Comparison of ENCODE assay signal across 33 cellular contexts in the genomic region with DNA sequence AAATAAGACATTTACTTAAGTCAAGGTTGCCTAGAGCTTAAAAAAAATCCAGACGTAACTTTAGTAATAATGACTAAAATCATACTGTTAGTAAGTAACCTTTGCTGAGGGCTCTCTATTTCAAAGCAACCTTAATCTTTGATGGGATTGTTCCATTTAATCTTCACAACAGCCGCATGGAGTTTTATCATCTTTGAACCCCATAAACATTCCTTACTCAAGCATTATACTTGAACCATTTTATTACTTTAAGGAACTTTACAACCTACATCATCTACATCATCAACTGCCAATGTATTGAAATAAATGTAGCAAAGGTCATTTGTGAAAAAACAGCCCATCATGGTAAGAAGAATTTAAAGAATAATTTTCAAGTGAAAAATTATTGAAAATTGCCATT. TPM values are rescaled to one million over a fixed set of nuclear protein-coding genes. Genes with fewer than 3 reads are reported as not detected.
"Had no signal": no experiment of that assay in that cellular context is flagged by ENCODE, and none has a peak within 500 bp of the region (broad histone marks: within the 10 kb centered on the region; RNA-seq: fewer than 3 reads in every experiment).

No MANE protein-coding gene starts in this region.

- H3K27me3 ChIP-seq: neutrophil, right lobe of liver, sigmoid colon, spleen, suprapubic skin, testis, tibial artery, upper lobe of right lung, uterus had no signal

- H3K9me3 Mint-ChIP-seq: nephron progenitor cell; neural crest cell; stimulated activated memory B cell treated with anti-CD40 and anti-IgM and Interleukin-4, amounts not matched to agents 10 μg/mL and 1 μg/mL and 100 μg/mL, for 72 hours; stimulated activated naive CD8-positive, alpha-beta T cell treated with anti-CD3 and anti-CD28 coated beads, Interleukin-15, amount 100 ng/mL, for 72 hours had no signal

- H3K4me1 ChIP-seq: parathyroid adenoma, psoas muscle, right lobe of liver, sigmoid colon, spleen, suprapubic skin, testis, tibial artery, upper lobe of right lung, uterus had no signal

- ATAC-seq: naive thymus-derived CD8-positive, alpha-beta T cell; natural killer cell treated with Interleukin-12 subunit alpha and Interleukin-12 subunit beta and Interleukin-15 and Interleukin-18, amount 100 ng/mL, for 72 hours; psoas muscle; right cardiac atrium; right lobe of liver; stimulated activated memory B cell treated with anti-CD40 and anti-IgM and Interleukin-4, amounts not matched to agents 10 μg/mL and 1 μg/mL and 100 μg/mL, for 72 hours; stimulated activated naive CD8-positive, alpha-beta T cell treated with anti-CD3 and anti-CD28 coated beads, Interleukin-15, amount 100 ng/mL, for 72 hours; stimulated activated naive CD8-positive, alpha-beta T cell treated with anti-CD3 and anti-CD28 coated beads, Interleukin-15, Interleukin-2, amounts not matched to agents 100 U/mL and 50 U/mL, for 24 hours; upper lobe of right lung had no signal

- H3K4me3 Mint-ChIP-seq: naive B cell; naive thymus-derived CD8-positive, alpha-beta T cell; natural killer cell treated with Interleukin-12 subunit alpha and Interleukin-12 subunit beta and Interleukin-15 and Interleukin-18, amount 100 ng/mL, for 72 hours; nephron progenitor cell; neural crest cell; stimulated activated memory B cell treated with anti-CD40 and anti-IgM and Interleukin-4, amounts not matched to agents 10 μg/mL and 1 μg/mL and 100 μg/mL, for 72 hours; stimulated activated naive CD8-positive, alpha-beta T cell treated with anti-CD3 and anti-CD28 coated beads, Interleukin-15, amount 100 ng/mL, for 72 hours had no signal

- H3K9me3 ChIP-seq: neutrophil, psoas muscle, right lobe of liver, sigmoid colon, suprapubic skin, testis, tibial artery, upper lobe of right lung, uterus had no signal

- H3K27ac Mint-ChIP-seq: naive B cell; naive thymus-derived CD8-positive, alpha-beta T cell; natural killer cell treated with Interleukin-12 subunit alpha and Interleukin-12 subunit beta and Interleukin-15 and Interleukin-18, amount 100 ng/mL, for 72 hours; nephron progenitor cell; progenitor cell of endocrine pancreas; stimulated activated memory B cell treated with anti-CD40 and anti-IgM and Interleukin-4, amounts not matched to agents 10 μg/mL and 1 μg/mL and 100 μg/mL, for 72 hours; stimulated activated naive CD8-positive, alpha-beta T cell treated with anti-CD3 and anti-CD28 coated beads, Interleukin-15, amount 100 ng/mL, for 72 hours had no signal

- H3K36me3 ChIP-seq: neutrophil, right lobe of liver, sigmoid colon, spleen, suprapubic skin, tibial artery, upper lobe of right lung, uterus had no signal

- H3K4me3 ChIP-seq: psoas muscle, right lobe of liver, sigmoid colon, smooth muscle cell, spleen, suprapubic skin, testis, tibial artery, upper lobe of right lung, uterus had no signal

- H3K27me3 Mint-ChIP-seq: naive B cell; naive thymus-derived CD8-positive, alpha-beta T cell; natural killer cell treated with Interleukin-12 subunit alpha and Interleukin-12 subunit beta and Interleukin-15 and Interleukin-18, amount 100 ng/mL, for 72 hours; progenitor cell of endocrine pancreas; stimulated activated memory B cell treated with anti-CD40 and anti-IgM and Interleukin-4, amounts not matched to agents 10 μg/mL and 1 μg/mL and 100 μg/mL, for 72 hours; stimulated activated naive CD8-positive, alpha-beta T cell treated with anti-CD3 and anti-CD28 coated beads, Interleukin-15, amount 100 ng/mL, for 72 hours had no signal

- H3K27ac ChIP-seq: neutrophil, parathyroid adenoma, psoas muscle, right lobe of liver, sigmoid colon, spleen, suprapubic skin, testis, tibial artery, upper lobe of right lung, uterus had no signal

- DNase-seq: naive B cell; naive thymus-derived CD8-positive, alpha-beta T cell; nephron progenitor cell; nucleus accumbens; posterior cingulate gyrus; psoas muscle; right cardiac atrium; right lobe of liver; sigmoid colon; spleen; stimulated activated CD4-positive, alpha-beta T cell treated with anti-CD3 and anti-CD28 coated beads, Interleukin-12 subunit alpha, Interleukin-12 subunit beta, amount 100 ng/mL, for 4 hours; stimulated activated CD4-positive, alpha-beta T cell treated with anti-CD3 and anti-CD28 coated beads, Interleukin-1b, Interleukin-23, amount 100 ng/mL, for 48 hours; stimulated activated CD4-positive, alpha-beta T cell treated with anti-CD3 and anti-CD28 coated beads, Interleukin-4, amount 100 ng/mL, for 1 hour; stimulated activated CD4-positive, alpha-beta T cell treated with anti-CD3 and anti-CD28 coated beads, Interleukin-4, amount 100 ng/mL, for 4 hours; stimulated activated CD8-positive, alpha-beta memory T cell treated with anti-CD3 and anti-CD28 coated beads, Interleukin-4, amount 100 ng/mL, for 48 hours; stimulated activated naive CD4-positive, alpha-beta T cell; stimulated activated naive CD8-positive, alpha-beta T cell treated with anti-CD3 and anti-CD28 coated beads, Interleukin-15, amount 100 ng/mL, for 72 hours; stimulated activated naive CD8-positive, alpha-beta T cell treated with anti-CD3 and anti-CD28 coated beads, Interleukin-15, Interleukin-2, amounts not matched to agents 100 U/mL and 50 U/mL, for 24 hours; substantia nigra; testis; tibial artery; trophoblast cell; upper lobe of right lung; uterus had no signal

- H3K4me1 Mint-ChIP-seq: naive B cell; naive thymus-derived CD8-positive, alpha-beta T cell; nephron progenitor cell; neural crest cell; stimulated activated memory B cell treated with anti-CD40 and anti-IgM and Interleukin-4, amounts not matched to agents 10 μg/mL and 1 μg/mL and 100 μg/mL, for 72 hours; stimulated activated naive CD8-positive, alpha-beta T cell treated with anti-CD3 and anti-CD28 coated beads, Interleukin-15, amount 100 ng/mL, for 72 hours had no signal

- H3K36me3 Mint-ChIP-seq: naive thymus-derived CD8-positive, alpha-beta T cell; natural killer cell treated with Interleukin-12 subunit alpha and Interleukin-12 subunit beta and Interleukin-15 and Interleukin-18, amount 100 ng/mL, for 72 hours; stimulated activated memory B cell treated with anti-CD40 and anti-IgM and Interleukin-4, amounts not matched to agents 10 μg/mL and 1 μg/mL and 100 μg/mL, for 72 hours had no signal

RNA-seq across cellular contexts. Expression of gene CACNB2, which starts 23.0 kb away (rescaled TPM):
- total RNA-seq: naive thymus-derived CD8-positive, alpha-beta T cell; natural killer cell treated with Interleukin-12 subunit alpha and Interleukin-12 subunit beta and Interleukin-15 and Interleukin-18, amount 100 ng/mL, for 72 hours; renal cortical epithelial cell had no signal
